ENCODE assay signal across 8 cellular contexts in genomic region chr18:12308386-12309100, GRCh38. TPM values are rescaled to one million over a fixed set of nuclear protein-coding genes. Genes with fewer than 3 reads are reported as not detected.
DNase-seq lines count a peak whose midpoint lies in the region; ATAC-seq and TF ChIP-seq lines count a peak whose summit lies in the region.

No MANE protein-coding gene starts in this region.

- TF ChIP-seq CTCF in heart left ventricle (IDR thresholded peaks at IDR 0.05) (no peak), parathyroid adenoma (IDR thresholded peaks at IDR 0.05) (no peak)

- intact Hi-C loops in heart left ventricle (cut with DNase I): loop anchor here in 3 of 10 donors (2.0 to 10.0 kb wide), 4 partner anchors 20 to 370 kb away; partner anchors contain the start of genes AFG3L2 (in 1 of the 3) and SPIRE1 (in 1 of the 3)

- H3K4me2 ChIP-seq in parathyroid adenoma (ENCODE audit: low read length): peak overlapping the region; percentile 43

- H3K4me3 ChIP-seq in heart left ventricle (peak overlapping the region; percentile 44 to 98 (median 82)), parathyroid adenoma (ENCODE audit: low read depth, low read length) (peak overlapping the region; percentile 12)

- H3K36me3 ChIP-seq in heart left ventricle: peaks cover 0 to 34% (median 28%) of the 10 kb centered on the region in 9 donors
- H3K36me3 ChIP-seq in parathyroid adenoma (ENCODE audit: control insufficient read depth, insufficient read depth, low read length): no peaks in the 10 kb centered on the region

- peak overlapping the region; percentile 60 for H3K4me3 Mint-ChIP-seq in activated naive CD4-positive, alpha-beta T cell treated with anti-CD3 and anti-CD28 coated beads, Interleukin-2, amount 10 ng/mL, durations not matched to agents 7 days and 5 days
- peak overlapping the region; percentile 73 for H3K4me3 Mint-ChIP-seq in activated naive CD8-positive, alpha-beta T cell treated with anti-CD3 and anti-CD28 coated beads for 36 hours

- H3K9me3 ChIP-seq in heart left ventricle: peaks cover 0 to 14% (median 8%) of the 10 kb centered on the region in 12 donors
- H3K9me3 ChIP-seq in parathyroid adenoma (ENCODE audit: control insufficient read depth, low read length): no peaks in the 10 kb centered on the region

- H3K79me2 ChIP-seq in parathyroid adenoma: no peaks in the 10 kb centered on the region

- 0% methylated on average over 31 to 81 of the region's 81 CpGs for WGBS in heart left ventricle, 4 donors

- CTCF ChIA-PET in activated naive CD4-positive, alpha-beta T cell treated with anti-CD3 and anti-CD28 coated beads, Interleukin-2, amount 10 ng/mL, durations not matched to agents 7 days and 5 days (lab: Charles Lee): interaction anchor here (1.3 to 2.1 kb wide), 2 partner anchors 20 to 36 kb away, joined by 5 to 6 read pairs; no protein-coding TSS in a partner anchor

- H3K27ac ChIP-seq in heart left ventricle: peak overlapping the region; percentile 94 to 100 (median 98)
- peak overlapping the region; percentile 61 for H3K27ac ChIP-seq in parathyroid adenoma

- peaks cover 6% of the 10 kb centered on the region for H3K9me3 Mint-ChIP-seq in activated naive CD4-positive, alpha-beta T cell treated with anti-CD3 and anti-CD28 coated beads, Interleukin-2, amount 10 ng/mL, durations not matched to agents 7 days and 5 days
- peaks cover 7% of the 10 kb centered on the region for H3K9me3 Mint-ChIP-seq in activated naive CD8-positive, alpha-beta T cell treated with anti-CD3 and anti-CD28 coated beads for 36 hours

- peak; percentile 39 for ATAC-seq in HG02623 (IDR thresholded peaks at IDR 0.05; ENCODE audit: unreplicated experiment)
- peak; percentile 73 to 88 (median 88) for ATAC-seq in heart left ventricle

- H3K9ac ChIP-seq in parathyroid adenoma: no peak overlapping the region

- no peak overlapping the region for H3K27ac Mint-ChIP-seq in activated naive CD4-positive, alpha-beta T cell treated with anti-CD3 and anti-CD28 coated beads, Interleukin-2, amount 10 ng/mL, durations not matched to agents 7 days and 5 days
- H3K27ac Mint-ChIP-seq in activated naive CD8-positive, alpha-beta T cell treated with anti-CD3 and anti-CD28 coated beads for 36 hours: no peak overlapping the region

- H3K4me1 ChIP-seq in heart left ventricle (peaks cover 0 to 44% (median 27%) of the 10 kb centered on the region in 12 donors), parathyroid adenoma (peaks cover 6% of the 10 kb centered on the region)

- peaks cover 8% of the 10 kb centered on the region for H3K36me3 Mint-ChIP-seq in activated naive CD4-positive, alpha-beta T cell treated with anti-CD3 and anti-CD28 coated beads, Interleukin-2, amount 10 ng/mL, durations not matched to agents 7 days and 5 days
- H3K36me3 Mint-ChIP-seq in activated naive CD8-positive, alpha-beta T cell treated with anti-CD3 and anti-CD28 coated beads for 36 hours: peaks cover 14% of the 10 kb centered on the region

- H3K27me3 ChIP-seq in heart left ventricle (no peaks in the 10 kb centered on the region), parathyroid adenoma (ENCODE audit: control insufficient read depth, insufficient read depth, low read length) (no peaks in the 10 kb centered on the region)

- H3K27me3 Mint-ChIP-seq in activated naive CD4-positive, alpha-beta T cell treated with anti-CD3 and anti-CD28 coated beads, Interleukin-2, amount 10 ng/mL, durations not matched to agents 7 days and 5 days: peaks cover 72% of the 10 kb centered on the region
- peaks cover 62% of the 10 kb centered on the region for H3K27me3 Mint-ChIP-seq in activated naive CD8-positive, alpha-beta T cell treated with anti-CD3 and anti-CD28 coated beads for 36 hours

- H3K4me1 Mint-ChIP-seq in activated naive CD4-positive, alpha-beta T cell treated with anti-CD3 and anti-CD28 coated beads, Interleukin-2, amount 10 ng/mL, durations not matched to agents 7 days and 5 days: peaks cover 16% of the 10 kb centered on the region
- H3K4me1 Mint-ChIP-seq in activated naive CD8-positive, alpha-beta T cell treated with anti-CD3 and anti-CD28 coated beads for 36 hours: peaks cover 14% of the 10 kb centered on the region

- peak; percentile 40 for DNase-seq in activated naive CD4-positive, alpha-beta T cell treated with anti-CD3 and anti-CD28 coated beads, Interleukin-2, amount 10 ng/mL, durations not matched to agents 7 days and 5 days
- DNase-seq in activated naive CD4-positive, alpha-beta T cell treated with Interleukin-2 at 50 U/mL for 16 hours: no peak
- DNase-seq in NCI-H1694 treated with DMSO at 0.1 percent for 48 hours (lab: John Stamatoyannopoulos, UW) (peak; percentile 37), heart left ventricle (peak; percentile 85 to 93 (median 90)), inferior parietal cortex (ENCODE audit: extremely low spot score) (no peak)
- peak; percentile 43 for DNase-seq in activated naive CD8-positive, alpha-beta T cell treated with anti-CD3 and anti-CD28 coated beads for 36 hours

- H2AFZ ChIP-seq in parathyroid adenoma: peak overlapping the region; percentile 82

- TF ChIP-seq POLR2A in heart left ventricle (IDR thresholded peaks at IDR 0.05): peak in 1 of 2 donors; percentile 1

RNA-seq across cellular contexts. Expression of gene TUBB6, which starts 0.5 kb away (rescaled TPM):
- total RNA-seq in activated naive CD8-positive, alpha-beta T cell treated with anti-CD3 and anti-CD28 coated beads for 36 hours: 10 to 100 TPM; 11.1 to 11.6 TPM
- total RNA-seq in heart left ventricle: 100 to 1,000 TPM in 6 of 9 donors, 10 to 100 TPM in 3; 64.8 to 421 (median 126) TPM
- polyA plus RNA-seq in heart left ventricle: 100 to 1,000 TPM in 1 of 2 donors, 10 to 100 TPM in 1; 90.4 to 800 TPM

RNA-seq across cellular contexts. Expression of gene CIDEA, which starts 54.4 kb away (rescaled TPM):
- not detected for total RNA-seq in activated naive CD8-positive, alpha-beta T cell treated with anti-CD3 and anti-CD28 coated beads for 36 hours
- 10 to 100 TPM in 1 of 9 donors, 1 to 10 TPM in 3, under 1 TPM in 2, not detected in 3; 0.35 to 17.1 (median 2.4) TPM for total RNA-seq in heart left ventricle
- polyA plus RNA-seq in heart left ventricle: 1 to 10 TPM in 1 of 2 donors, under 1 TPM in 1; 0.61 to 1.8 TPM

Comparison
In these comparisons a context has a peak if more than half of its experiments do, and no peak if none do; other contexts are left out.
1. DNase-seq: peak in activated naive CD4-positive, alpha-beta T cell treated with anti-CD3 and anti-CD28 coated beads, Interleukin-2, amount 10 ng/mL, durations not matched to agents 7 days and 5 days (single experiment), NCI-H1694 treated with DMSO at 0.1 percent for 48 hours (single experiment), activated naive CD8-positive, alpha-beta T cell treated with anti-CD3 and anti-CD28 coated beads for 36 hours (single experiment) and heart left ventricle (5 of 5); none in activated naive CD4-positive, alpha-beta T cell treated with Interleukin-2 at 50 U/mL for 16 hours (single experiment) and inferior parietal cortex (single experiment).
2. RNA of gene TUBB6, which starts 0.5 kb away (total RNA-seq): 64.8 to 421 TPM in heart left ventricle; 11.1 to 11.6 TPM in activated naive CD8-positive, alpha-beta T cell treated with anti-CD3 and anti-CD28 coated beads for 36 hours; every median in the first group is over 4 times any median in the second.